ENCODE assay signal across 25 cellular contexts in the genomic region with DNA sequence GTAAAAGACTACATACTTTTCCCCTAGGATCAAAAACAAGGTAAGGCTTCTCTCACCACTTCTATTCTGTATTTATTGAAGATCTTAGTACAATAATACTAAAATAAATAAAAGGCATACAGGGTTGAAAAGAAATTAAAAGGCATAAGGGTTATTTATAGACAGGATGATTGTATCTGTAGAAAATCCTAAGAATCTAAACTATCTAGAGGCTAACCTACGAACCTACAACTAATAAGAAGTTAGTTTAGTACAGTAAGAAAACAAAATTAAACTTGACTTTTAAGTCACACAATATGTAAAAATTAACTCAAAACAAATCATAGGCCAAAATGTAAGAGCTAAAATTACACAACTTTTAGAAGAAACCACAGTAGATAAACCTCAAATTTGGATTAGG. TPM values are rescaled to one million over a fixed set of nuclear protein-coding genes. Genes with fewer than 3 reads are reported as not detected.
DNase-seq lines count a peak whose midpoint lies in the region; ATAC-seq and TF ChIP-seq lines count a peak whose summit lies in the region.
"Had no signal": no experiment of that assay in that cellular context is flagged by ENCODE, and none has a peak within 500 bp of the region (broad histone marks: within the 10 kb centered on the region; RNA-seq: fewer than 3 reads in every experiment).

No MANE protein-coding gene starts in this region.

- H3K4ac ChIP-seq in mesenchymal stem cell (ENCODE audit: low read depth in 1 of 2, low read length in 2 of 2): no peak overlapping the region

- H3K9ac ChIP-seq in mesenchymal stem cell (ENCODE audit: low read length) (peak overlapping the region; percentile 63), subcutaneous abdominal adipose tissue (ENCODE audit: low read length in 5 of 5) (peak overlapping the region in 1 of 5 donors; percentile 24)

- H3K9me3 Mint-ChIP-seq in central memory CD8-positive, alpha-beta T cell: no peaks in the 10 kb centered on the region
- H3K9me3 Mint-ChIP-seq in endothelial cell (ENCODE audit: unreplicated experiment): no peaks in the 10 kb centered on the region
- H3K9me3 Mint-ChIP-seq in naive thymus-derived CD8-positive, alpha-beta T cell: no peaks in the 10 kb centered on the region
- H3K9me3 Mint-ChIP-seq: H9, type B pancreatic cell had no signal

- H3K4me1 Mint-ChIP-seq in central memory CD8-positive, alpha-beta T cell: no peaks in the 10 kb centered on the region
- H3K4me1 Mint-ChIP-seq in endothelial cell (ENCODE audit: unreplicated experiment): no peaks in the 10 kb centered on the region
- H3K4me1 Mint-ChIP-seq in naive thymus-derived CD8-positive, alpha-beta T cell: peaks cover 2 to 6% (median 2%) of the 10 kb centered on the region in 4 donors
- H3K4me1 Mint-ChIP-seq: H9 had no signal

- H3K18ac ChIP-seq in mesenchymal stem cell (ENCODE audit: low read depth in 1 of 2, low read length in 2 of 2): no peak overlapping the region

- no CpG with 5 or more reads among the region's 1 CpG for WGBS in mesenchymal stem cell

- H2AK5ac ChIP-seq in mesenchymal stem cell (ENCODE audit: low read length, severe bottlenecking): no peak overlapping the region

- H2BK12ac ChIP-seq in mesenchymal stem cell (ENCODE audit: low read length in 2 of 2): no peak overlapping the region

- no peak overlapping the region for H4K91ac ChIP-seq in mesenchymal stem cell (ENCODE audit: low read length)

- H3K36me3 Mint-ChIP-seq in central memory CD8-positive, alpha-beta T cell (ENCODE audit: insufficient read depth): peaks cover 28% of the 10 kb centered on the region
- no peaks in the 10 kb centered on the region for H3K36me3 Mint-ChIP-seq in endothelial cell (ENCODE audit: low read depth, unreplicated experiment)
- H3K36me3 Mint-ChIP-seq in naive thymus-derived CD8-positive, alpha-beta T cell: peaks cover 0 to 69% (median 26%) of the 10 kb centered on the region in 3 donors

- H2BK5ac ChIP-seq in mesenchymal stem cell (ENCODE audit: low read depth, low read length, poor library complexity, severe bottlenecking): no peak overlapping the region

- peak; percentile 23 for DNase-seq in M059J (ENCODE audit: low read depth)
- no peak for DNase-seq in central memory CD8-positive, alpha-beta T cell (ENCODE audit: low spot score in 2 of 2)
- no peak for DNase-seq in mesenchymal stem cell
- DNase-seq in endothelial cell (ENCODE audit: low spot score): no peak
- no peak for DNase-seq in naive thymus-derived CD8-positive, alpha-beta T cell
- DNase-seq: amygdala; BE2C; gastrocnemius medialis; H9; kidney glomerular epithelial cell; MG63; NCI-H1436 treated with DMSO at 0.1 percent for 48 hours; NCI-H748 treated with DMSO at 0.1 percent for 48 hours; right cardiac atrium; SHP77; stimulated activated naive CD4-positive, alpha-beta T cell treated with Interleukin-2 at 50 U/mL for 16 hours had no signal

- H3K4me3 Mint-ChIP-seq in central memory CD8-positive, alpha-beta T cell: no peak overlapping the region
- H3K4me3 Mint-ChIP-seq in endothelial cell (ENCODE audit: unreplicated experiment): no peak overlapping the region
- H3K4me3 Mint-ChIP-seq in naive thymus-derived CD8-positive, alpha-beta T cell: no peak overlapping the region
- H3K4me3 Mint-ChIP-seq: H9, type B pancreatic cell had no signal

- H3K4me2 ChIP-seq in mesenchymal stem cell (ENCODE audit: low read length, poor library complexity, severe bottlenecking): no peak overlapping the region

- H3K27me3 ChIP-seq in mesenchymal stem cell (ENCODE audit: control insufficient read depth in 1 of 2, insufficient read depth in 1 of 2, low read length in 2 of 2) (no peaks in the 10 kb centered on the region), subcutaneous abdominal adipose tissue (ENCODE audit: control insufficient read depth in 5 of 5, insufficient read depth in 4 of 5, low read length in 5 of 5) (no peaks in the 10 kb centered on the region)
- H3K27me3 ChIP-seq: BE2C, gastrocnemius medialis, MG63 had no signal

- H3K27ac ChIP-seq in mesenchymal stem cell (ENCODE audit: low read length, poor library complexity, severe bottlenecking) (no peak overlapping the region), subcutaneous abdominal adipose tissue (ENCODE audit: low read depth, low read length) (peak overlapping the region; percentile 53)
- H3K27ac ChIP-seq: gastrocnemius medialis, VCaP had no signal

- TF ChIP-seq CTCF in endothelial cell (IDR thresholded peaks at IDR 0.05; ENCODE audit: unreplicated experiment): no peak

- no peak overlapping the region for H3K23ac ChIP-seq in mesenchymal stem cell (ENCODE audit: low read length in 2 of 2)

- peaks cover 13 to 53% of the 10 kb centered on the region in 2 experiments for H3K36me3 ChIP-seq in mesenchymal stem cell (ENCODE audit: control insufficient read depth in 1 of 2, insufficient read depth in 2 of 2, low read depth in 1 of 2, low read length in 2 of 2)
- H3K36me3 ChIP-seq in subcutaneous abdominal adipose tissue (ENCODE audit: control insufficient read depth in 5 of 5, insufficient read depth in 5 of 5, low read length in 5 of 5): peaks cover 21 to 45% (median 40%) of the 10 kb centered on the region in 5 donors
- H3K36me3 ChIP-seq: BE2C had no signal

- peak overlapping the region in 1 of 2 experiments; percentile 10 for H3K4me3 ChIP-seq in mesenchymal stem cell (ENCODE audit: insufficient read depth in 1 of 2, low read depth in 1 of 2, low read length in 2 of 2)
- no peak overlapping the region for H3K4me3 ChIP-seq in subcutaneous abdominal adipose tissue (ENCODE audit: low read depth in 1 of 5, low read length in 5 of 5)
- H3K4me3 ChIP-seq: gastrocnemius medialis, MG63 had no signal

- H2BK15ac ChIP-seq in mesenchymal stem cell (ENCODE audit: low read depth, poor library complexity, severe bottlenecking): no peak overlapping the region

- POLR2A ChIA-PET in naive thymus-derived CD8-positive, alpha-beta T cell (lab: Charles Lee): no interaction called here

- H3K4me1 ChIP-seq in mesenchymal stem cell (ENCODE audit: control insufficient read depth, insufficient read depth, low read depth, low read length): peaks cover 2% of the 10 kb centered on the region
- peaks cover 0 to 10% (median 0%) of the 10 kb centered on the region in 5 donors for H3K4me1 ChIP-seq in subcutaneous abdominal adipose tissue (ENCODE audit: control insufficient read depth in 5 of 5, insufficient read depth in 5 of 5, low read length in 5 of 5)
- H3K4me1 ChIP-seq: BE2C, gastrocnemius medialis had no signal

- no peak overlapping the region for H2BK120ac ChIP-seq in mesenchymal stem cell (ENCODE audit: low read depth, low read length)

- H3K79me1 ChIP-seq in mesenchymal stem cell (replicated peaks; ENCODE audit: low read length, poor library complexity, severe bottlenecking): peaks cover 8% of the 10 kb centered on the region

- H3K14ac ChIP-seq in mesenchymal stem cell (ENCODE audit: low read length in 2 of 2): no peak overlapping the region

- H3K27ac Mint-ChIP-seq in central memory CD8-positive, alpha-beta T cell (ENCODE audit: low read depth): peak overlapping the region; percentile 35
- H3K27ac Mint-ChIP-seq in endothelial cell (ENCODE audit: unreplicated experiment): no peak overlapping the region
- peak overlapping the region in 2 of 10 donors; percentile 15 to 24 for H3K27ac Mint-ChIP-seq in naive thymus-derived CD8-positive, alpha-beta T cell
- H3K27ac Mint-ChIP-seq: H9, type B pancreatic cell had no signal

- no peaks in the 10 kb centered on the region for H3K27me3 Mint-ChIP-seq in central memory CD8-positive, alpha-beta T cell
- no peaks in the 10 kb centered on the region for H3K27me3 Mint-ChIP-seq in endothelial cell (ENCODE audit: unreplicated experiment)
- H3K27me3 Mint-ChIP-seq in naive thymus-derived CD8-positive, alpha-beta T cell: no peaks in the 10 kb centered on the region
- H3K27me3 Mint-ChIP-seq: type B pancreatic cell had no signal

- no peak for ATAC-seq in central memory CD8-positive, alpha-beta T cell (replicated peaks; ENCODE audit: extremely low read depth, poor library complexity, severe bottlenecking)
- ATAC-seq in HG03378 (IDR thresholded peaks at IDR 0.05; ENCODE audit: unreplicated experiment): no peak
- ATAC-seq in naive thymus-derived CD8-positive, alpha-beta T cell: no peak
- ATAC-seq: gastrocnemius medialis, right cardiac atrium had no signal

- no peak overlapping the region for H4K8ac ChIP-seq in mesenchymal stem cell (ENCODE audit: low read length)

- H3K9me3 ChIP-seq in mesenchymal stem cell (ENCODE audit: control insufficient read depth, low read length) (no peaks in the 10 kb centered on the region), subcutaneous abdominal adipose tissue (ENCODE audit: control insufficient read depth in 5 of 5, low read length in 5 of 5) (no peaks in the 10 kb centered on the region)
- H3K9me3 ChIP-seq: BE2C, gastrocnemius medialis had no signal

- no peak overlapping the region for H2AFZ ChIP-seq in mesenchymal stem cell (ENCODE audit: low read depth, low read length)

RNA-seq across cellular contexts. Expression of gene ADAM30, which starts 50.4 kb away (rescaled TPM):
- not detected in 2 replicates for total RNA-seq in M059J (2014; rRNA removed; shearing (Covaris generic))
- polyA plus RNA-seq in mesenchymal stem cell (2013, experiment 1 of 2): not detected
- polyA plus RNA-seq in mesenchymal stem cell (2013, experiment 2 of 2): not detected
- total RNA-seq in endothelial cell (ENCODE audit: unreplicated experiment): not detected
- not detected for total RNA-seq in naive thymus-derived CD8-positive, alpha-beta T cell
- not detected for polyA plus RNA-seq in naive thymus-derived CD8-positive, alpha-beta T cell
- total RNA-seq: cerebellum; Daoy; endothelial cell of umbilical vein; gastrocnemius medialis; H9; mesenteric fat pad; right cardiac atrium; T-helper 1 cell treated with Interleukin-12 subunit alpha and Interleukin-12 subunit beta and Interleukin-4 antibody, amounts not matched to agents 30 ng/mL and 1 ng/mL, for 36 hours had no signal
- polyA plus RNA-seq: endothelial cell of umbilical vein, right cardiac atrium had no signal
